16 cellular contexts compared by ENCODE assay signal in the genomic region with DNA sequence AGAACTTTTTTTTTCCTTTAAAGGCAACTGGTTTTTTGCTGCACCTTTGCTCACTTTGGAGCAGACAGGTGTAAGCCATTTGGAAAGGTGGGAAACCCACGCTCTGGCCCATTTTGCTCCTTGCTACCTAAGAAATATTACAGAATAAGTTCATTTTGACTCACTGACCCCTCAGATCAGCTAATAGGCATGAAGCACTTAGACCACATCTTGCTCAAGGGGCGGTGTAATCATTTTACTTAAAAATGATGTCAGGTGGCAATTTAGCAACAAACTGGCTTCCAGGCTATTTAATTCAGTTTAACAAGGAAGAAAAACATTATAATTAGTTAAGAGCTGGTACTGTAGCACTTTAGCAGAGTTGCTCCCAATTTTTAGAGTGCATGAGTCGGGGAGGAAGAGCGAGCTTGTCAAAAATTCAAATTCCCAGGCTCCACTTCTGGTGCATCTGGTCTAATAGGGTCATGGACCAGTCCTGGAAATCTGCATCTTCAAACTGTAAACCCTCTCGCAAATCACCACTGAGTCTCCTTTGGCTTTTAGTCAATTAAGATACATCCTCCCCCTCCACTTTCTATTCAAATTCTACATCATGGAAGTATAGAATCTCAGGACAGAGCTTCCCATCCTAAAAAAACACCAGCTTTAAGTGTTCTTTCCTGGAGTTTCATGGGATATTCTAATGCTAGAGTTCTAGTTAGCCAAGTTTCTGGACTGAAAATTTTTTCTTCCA. TPM values are rescaled to one million over a fixed set of nuclear protein-coding genes. Genes with fewer than 3 reads are reported as not detected.
DNase-seq lines count a peak whose midpoint lies in the region; ATAC-seq and TF ChIP-seq lines count a peak whose summit lies in the region.
"Had no signal": no experiment of that assay in that cellular context is flagged by ENCODE, and none has a peak within 500 bp of the region (broad histone marks: within the 10 kb centered on the region; RNA-seq: fewer than 3 reads in every experiment).

No MANE protein-coding gene starts in this region.

- BruUV-seq in Caco-2 (replicated peaks; lab: Mats Ljungman, UMichigan): no TSS peak

- no peak overlapping the region for H3K27ac Mint-ChIP-seq in Caco-2 (ENCODE audit: unreplicated experiment)
- H3K27ac Mint-ChIP-seq: activated naive CD8-positive, alpha-beta T cell treated with anti-CD3 and anti-CD28 coated beads for 36 hours; natural killer cell had no signal

- H3K4me3 ChIP-seq in BLaER1 (no peak overlapping the region), fibroblast of lung (replicated peaks in 1 of 4; ENCODE audit: control extremely low read depth in 1 of 4, insufficient read depth in 1 of 4, low read depth in 3 of 4, low read length in 4 of 4) (no peak overlapping the region), skeletal muscle tissue (ENCODE audit: low read length in 3 of 3) (no peak overlapping the region), Caco-2 (ENCODE audit: low read depth, low read length) (no peak overlapping the region)
- H3K4me3 ChIP-seq: MG63, spleen had no signal

- peaks cover 44% of the 10 kb centered on the region for H3K36me3 Mint-ChIP-seq in Caco-2 (ENCODE audit: insufficient read depth, unreplicated experiment)
- H3K36me3 Mint-ChIP-seq: activated naive CD8-positive, alpha-beta T cell treated with anti-CD3 and anti-CD28 coated beads for 36 hours; natural killer cell had no signal

- H3K79me2 ChIP-seq in fibroblast of lung (ENCODE audit: control insufficient read depth, insufficient read depth, low read length): no peaks in the 10 kb centered on the region

- H3K4me1 ChIP-seq in BLaER1 (peaks cover 36% of the 10 kb centered on the region), fibroblast of lung (ENCODE audit: control insufficient read depth, extremely low read depth, insufficient read depth, low read length) (peaks cover 27% of the 10 kb centered on the region), skeletal muscle tissue (ENCODE audit: control insufficient read depth in 3 of 3, insufficient read depth in 3 of 3, low read length in 3 of 3) (peaks cover 28 to 41% (median 38%) of the 10 kb centered on the region in 3 donors), Caco-2 (0 out of 2 replicates have a peak, but pooled peaks cover 10% of the 10 kb centered on the region)

- TF ChIP-seq CTCF in fibroblast of lung (conservative IDR thresholded peaks at IDR 0.05 in 1 of 2, IDR thresholded peaks at IDR 0.05 in 1 of 2; ENCODE audit: low read depth in 1 of 2, low read length in 2 of 2) (no peak), Caco-2 (IDR thresholded peaks at IDR 0.05; ENCODE audit: insufficient read depth in 1 of 2, low read depth in 1 of 2, low read length in 1 of 2, severe bottlenecking in 1 of 2, unreplicated experiment in 1 of 2) (no peak)

- CTCF ChIA-PET in Caco-2 (lab: Charles Lee): no interaction called here

- no peaks in the 10 kb centered on the region for H3K9me3 Mint-ChIP-seq in Caco-2 (ENCODE audit: unreplicated experiment)
- H3K9me3 Mint-ChIP-seq: activated naive CD8-positive, alpha-beta T cell treated with anti-CD3 and anti-CD28 coated beads for 36 hours; natural killer cell had no signal

- no peaks in the 10 kb centered on the region for H3K27me3 Mint-ChIP-seq in Caco-2 (ENCODE audit: insufficient read depth, unreplicated experiment)
- H3K27me3 Mint-ChIP-seq: activated naive CD8-positive, alpha-beta T cell treated with anti-CD3 and anti-CD28 coated beads for 36 hours had no signal

- DNase-seq in fibroblast of lung (ENCODE audit: low read depth in 2 of 2): no peak
- no peak for DNase-seq in occipital lobe (lab: John Stamatoyannopoulos, UW)
- DNase-seq in NCI-H146 (lab: John Stamatoyannopoulos, UW): no peak
- no peak for DNase-seq in Caco-2
- DNase-seq in NCI-H82 (lab: John Stamatoyannopoulos, UW): no peak
- DNase-seq: activated naive CD8-positive, alpha-beta T cell treated with anti-CD3 and anti-CD28 coated beads for 36 hours; DMS53; foreskin melanocyte; natural killer cell; NCI-H2107; spleen had no signal

- no peak for ATAC-seq in SK-N-SH treated with all-trans-retinoic acid at 6 μM for 48 hours
- ATAC-seq: activated CD4-positive, CD25-positive, alpha-beta regulatory T cell treated with anti-CD3 and anti-CD28 coated beads, Interleukin-2, amount 50 U/mL, for 24 hours; natural killer cell had no signal

- no peak overlapping the region for H2AFZ ChIP-seq in fibroblast of lung (ENCODE audit: low read length)

- H3K4me3 Mint-ChIP-seq in Caco-2 (ENCODE audit: unreplicated experiment): no peak overlapping the region
- H3K4me3 Mint-ChIP-seq: activated naive CD8-positive, alpha-beta T cell treated with anti-CD3 and anti-CD28 coated beads for 36 hours; natural killer cell had no signal

- POLR2A ChIA-PET in Caco-2 (lab: Charles Lee): no interaction called here

- H3K9ac ChIP-seq in BLaER1 (no peak overlapping the region), fibroblast of lung (ENCODE audit: insufficient read depth, low read length) (no peak overlapping the region), skeletal muscle tissue (ENCODE audit: low read depth in 1 of 3, low read length in 3 of 3) (no peak overlapping the region)

- peaks cover 11% of the 10 kb centered on the region for H3K4me1 Mint-ChIP-seq in Caco-2 (ENCODE audit: low read depth, unreplicated experiment)
- H3K4me1 Mint-ChIP-seq: natural killer cell had no signal

- H3K27ac ChIP-seq in BLaER1: peak overlapping the region; percentile 67; the same call in 1 of the 2 replicates
- no peak overlapping the region for H3K27ac ChIP-seq in fibroblast of lung (ENCODE audit: insufficient read depth, low read length)
- H3K27ac ChIP-seq in skeletal muscle tissue (ENCODE audit: low read depth, low read length): peak overlapping the region; percentile 69

- H4K20me1 ChIP-seq in BLaER1 (no peaks in the 10 kb centered on the region), fibroblast of lung (ENCODE audit: control insufficient read depth, extremely low read depth, insufficient read depth, low read length) (no peaks in the 10 kb centered on the region)

- intact Hi-C loops in Caco-2 (cut with micrococcal nuclease; ENCODE audit: unreplicated experiment): loop anchor here (2.0 kb wide), 1 partner anchor 83 kb away; no protein-coding TSS in a partner anchor

- H3K27me3 ChIP-seq in BLaER1 (no peaks in the 10 kb centered on the region), fibroblast of lung (ENCODE audit: control insufficient read depth, insufficient read depth, low read length) (no peaks in the 10 kb centered on the region), skeletal muscle tissue (ENCODE audit: control insufficient read depth in 3 of 3, insufficient read depth in 3 of 3, low read length in 3 of 3) (no peaks in the 10 kb centered on the region), Caco-2 (replicated peaks; ENCODE audit: control insufficient read depth, insufficient read depth, low read length) (no peaks in the 10 kb centered on the region)
- H3K27me3 ChIP-seq: MG63, spleen had no signal

- H3K4me2 ChIP-seq in BLaER1: peak overlapping the region; percentile 94
- peak overlapping the region; percentile 38 for H3K4me2 ChIP-seq in fibroblast of lung (ENCODE audit: extremely low read depth, insufficient read depth, low read length)

- no peaks in the 10 kb centered on the region for H3K36me3 ChIP-seq in BLaER1
- H3K36me3 ChIP-seq in fibroblast of lung (ENCODE audit: control insufficient read depth, insufficient read depth, low read length): peaks cover 12% of the 10 kb centered on the region
- H3K36me3 ChIP-seq in skeletal muscle tissue (ENCODE audit: control insufficient read depth in 3 of 3, insufficient read depth in 3 of 3, low read length in 3 of 3): peaks cover 10 to 17% (median 11%) of the 10 kb centered on the region in 3 donors
- H3K36me3 ChIP-seq in Caco-2 (ENCODE audit: control insufficient read depth, insufficient read depth, low read length): peaks cover 3% of the 10 kb centered on the region; the same call in 1 of the 2 replicates

- H3K9me3 ChIP-seq in BLaER1 (no peaks in the 10 kb centered on the region), fibroblast of lung (ENCODE audit: control insufficient read depth, insufficient read depth, low read depth, low read length) (no peaks in the 10 kb centered on the region), skeletal muscle tissue (ENCODE audit: control insufficient read depth in 3 of 3, low read length in 3 of 3) (no peaks in the 10 kb centered on the region), Caco-2 (no peaks in the 10 kb centered on the region)
- H3K9me3 ChIP-seq: MG63, spleen had no signal

TF ChIP-seq in SK-N-SH treated with all-trans-retinoic acid at 6 μM for 48 hours, 23 proteins besides CTCF, POLR2A, EP300 and RAD21:
- TF ChIP-seq ZC3H10 (CRISPR knock-in tag; IDR thresholded peaks at IDR 0.05): no peak
- TF ChIP-seq ISL1 (CRISPR knock-in tag; IDR thresholded peaks at IDR 0.05): peak; percentile 38; the same call in 1 of the 2 replicates

RNA-seq across cellular contexts. Expression of gene JAG1, which starts 38.2 kb away (rescaled TPM):
- 34.2 and 57.3 TPM in 2 replicates for total RNA-seq in fibroblast of lung
- 5.8 and 16.3 TPM in 2 replicates for polyA plus RNA-seq in fibroblast of lung
- polyA plus RNA-seq in fibroblast of lung (2012): 6.2 and 17.1 TPM in 2 replicates
- 28.6 and 44.2 TPM in 2 replicates for polyA minus RNA-seq in fibroblast of lung (ENCODE audit: low replicate concordance)
- total RNA-seq in skeletal muscle tissue: 60.5 TPM
- total RNA-seq in occipital lobe: 26.0 TPM
- 69.1 and 69.8 TPM in 2 replicates for total RNA-seq in Caco-2 (2022)
